26 cellular contexts compared by ENCODE assay signal in the genomic region with DNA sequence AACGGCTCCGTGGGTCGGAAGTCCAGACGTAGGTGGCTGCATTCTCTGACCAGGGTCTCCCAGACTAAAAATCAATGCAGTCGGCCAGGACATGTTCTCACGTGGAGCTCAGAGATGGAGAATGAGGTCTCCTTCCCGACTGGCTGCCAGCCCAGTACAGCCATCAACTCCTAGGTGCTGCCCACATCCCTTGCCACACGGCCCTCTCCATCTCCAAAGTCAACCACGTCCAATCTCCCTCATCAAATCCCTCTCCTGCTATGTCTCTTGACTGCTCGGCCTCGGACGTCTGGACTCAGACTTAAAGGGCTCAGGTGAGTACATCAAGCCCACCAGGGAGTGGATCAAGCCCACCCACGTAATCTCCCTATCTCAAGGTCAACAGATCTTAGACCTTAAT.
"Had no signal": no experiment of that assay in that cellular context is flagged by ENCODE, and none has a peak within 500 bp of the region (broad histone marks: within the 10 kb centered on the region; RNA-seq: fewer than 3 reads in every experiment).

No MANE protein-coding gene starts in this region.

- H3K9me3 Mint-ChIP-seq: activated B cell treated with CpG ODN at 0.5 μM for 24 hours; activated naive CD4-positive, alpha-beta T cell treated with anti-CD3 and anti-CD28 coated beads, Interleukin-2, amount 10 ng/mL, durations not matched to agents 7 days and 5 days; activated T-cell treated with anti-CD3 and anti-CD28 coated beads, Interleukin-2, amount 50 U/mL, for 72 hours; memory B cell; nephron; stimulated activated naive CD8-positive, alpha-beta T cell treated with anti-CD3 and anti-CD28 coated beads, Interleukin-15, Interleukin-2, amounts not matched to agents 100 ng/mL and 50 ng/mL, for 24 hours had no signal

- H3K27ac ChIP-seq: coronary artery, gastroesophageal sphincter, neutrophil, ovary, prostate gland, transverse colon had no signal

- H3K4me3 ChIP-seq: coronary artery, gastroesophageal sphincter, ovary, prostate gland, transverse colon had no signal

- H3K36me3 ChIP-seq: ovary, prostate gland had no signal

- H3K9me3 ChIP-seq: gastroesophageal sphincter, neutrophil, ovary, prostate gland, transverse colon had no signal

- H3K4me3 Mint-ChIP-seq: activated B cell treated with CpG ODN at 0.5 μM for 24 hours; activated naive CD4-positive, alpha-beta T cell treated with anti-CD3 and anti-CD28 coated beads, Interleukin-2, amount 10 ng/mL, durations not matched to agents 7 days and 5 days; activated T-cell treated with anti-CD3 and anti-CD28 coated beads, Interleukin-2, amount 50 U/mL, for 72 hours; memory B cell; nephron; stimulated activated naive CD8-positive, alpha-beta T cell treated with anti-CD3 and anti-CD28 coated beads, Interleukin-15, Interleukin-2, amounts not matched to agents 100 ng/mL and 50 ng/mL, for 24 hours had no signal

- H3K27me3 Mint-ChIP-seq: activated B cell treated with CpG ODN at 0.5 μM for 24 hours; activated naive CD4-positive, alpha-beta T cell treated with anti-CD3 and anti-CD28 coated beads, Interleukin-2, amount 10 ng/mL, durations not matched to agents 7 days and 5 days; memory B cell; stimulated activated naive CD8-positive, alpha-beta T cell treated with anti-CD3 and anti-CD28 coated beads, Interleukin-15, Interleukin-2, amounts not matched to agents 100 ng/mL and 50 ng/mL, for 24 hours had no signal

- H3K27ac Mint-ChIP-seq: activated B cell treated with CpG ODN at 0.5 μM for 24 hours; activated naive CD4-positive, alpha-beta T cell treated with anti-CD3 and anti-CD28 coated beads, Interleukin-2, amount 10 ng/mL, durations not matched to agents 7 days and 5 days; activated T-cell treated with anti-CD3 and anti-CD28 coated beads, Interleukin-2, amount 50 U/mL, for 72 hours; memory B cell; nephron; stimulated activated naive CD8-positive, alpha-beta T cell treated with anti-CD3 and anti-CD28 coated beads, Interleukin-15, Interleukin-2, amounts not matched to agents 100 ng/mL and 50 ng/mL, for 24 hours had no signal

- H3K4me1 ChIP-seq: prostate gland had no signal

- DNase-seq: activated B cell treated with CpG ODN at 0.5 μM for 24 hours; activated CD4-positive, alpha-beta T cell treated with anti-CD3 and anti-CD28 coated beads for 4 hours; activated CD4-positive, alpha-beta T cell treated with anti-CD3 and anti-CD28 coated beads, Interleukin-2, amount 50 U/mL, for 48 hours; activated CD8-positive, alpha-beta memory T cell treated with anti-CD3 and anti-CD28 coated beads, Interleukin-2, amount 50 U/mL, for 48 hours; activated effector memory CD4-positive, alpha-beta T cell treated with Interleukin-2 at 50 U/mL for 16 hours; activated naive CD4-positive, alpha-beta T cell treated with anti-CD3 and anti-CD28 coated beads, Interleukin-2, amount 10 ng/mL, durations not matched to agents 7 days and 5 days; activated T-cell treated with anti-CD3 and anti-CD28 coated beads, Interleukin-2, amount 50 U/mL, for 72 hours; amygdala; cerebellar nuclear complex; erythroblast; head of caudate nucleus; hypothalamus; left ventricle myocardium superior; ovary; right cardiac atrium; stimulated activated CD4-positive, alpha-beta T cell treated with anti-CD3 and anti-CD28 coated beads, Interleukin-1b, Interleukin-23, amount 100 ng/mL, for 48 hours; substantia nigra; T1000; transverse colon had no signal

- ATAC-seq: activated T-cell treated with anti-CD3 and anti-CD28 coated beads, Interleukin-2, amount 50 U/mL, for 72 hours; gastroesophageal sphincter; right cardiac atrium had no signal

- H3K27me3 ChIP-seq: gastroesophageal sphincter, neutrophil, ovary, transverse colon had no signal
